In the genomic region with DNA sequence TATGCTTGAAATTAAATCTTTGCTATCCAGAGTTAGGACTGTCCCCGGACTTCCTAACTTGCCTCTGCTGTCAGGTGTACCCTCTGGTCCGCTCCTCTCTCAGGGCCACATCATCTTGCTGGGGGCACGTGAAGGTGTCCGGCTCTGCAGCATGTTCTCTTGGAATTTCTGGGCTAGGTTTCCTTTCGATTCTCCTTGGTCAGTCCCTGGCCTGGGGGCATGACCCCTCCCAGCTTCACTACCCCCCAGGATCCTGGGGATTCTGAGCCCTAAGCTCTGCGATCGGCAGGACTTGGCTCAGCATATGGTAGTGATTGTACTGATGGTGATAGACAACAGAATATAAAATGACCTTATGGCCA, we compare ENCODE assay signal across 8 cellular contexts. TPM values are rescaled to one million over a fixed set of nuclear protein-coding genes. Genes with fewer than 3 reads are reported as not detected.
DNase-seq lines count a peak whose midpoint lies in the region; ATAC-seq, FAIRE-seq and TF ChIP-seq lines count a peak whose summit lies in the region.

No MANE protein-coding gene starts in this region.

- H3K4me3 ChIP-seq in AG09309 (ENCODE audit: control insufficient read depth, low read depth, low read length) = peak overlapping the region; percentile 47

- H3K27me3 Mint-ChIP-seq in IgD-negative memory B cell = no peaks in the 10 kb centered on the region
- no peaks in the 10 kb centered on the region for H3K27me3 Mint-ChIP-seq in central memory CD8-positive, alpha-beta T cell
- H3K27me3 Mint-ChIP-seq in naive thymus-derived CD8-positive, alpha-beta T cell = no peaks in the 10 kb centered on the region

- DNase-seq in AG09309 (ENCODE audit: low read depth) = no peak
- DNase-seq in central memory CD8-positive, alpha-beta T cell (ENCODE audit: low spot score in 2 of 2) = no peak
- DNase-seq in naive thymus-derived CD8-positive, alpha-beta T cell = no peak
- no peak for DNase-seq in NCI-H1048 (lab: John Stamatoyannopoulos, UW)
- DNase-seq in urothelium cell line (ENCODE audit: low spot score) = no peak
- no peak for DNase-seq in dermis blood vessel endothelial cell
- no peak for DNase-seq in SHP77 treated with DMSO at 0.1 percent for 48 hours (lab: John Stamatoyannopoulos, UW)

- H3K27ac Mint-ChIP-seq in IgD-negative memory B cell = peak overlapping the region in 2 of 3 donors; percentile 92 to 96
- peak overlapping the region; percentile 78 for H3K27ac Mint-ChIP-seq in central memory CD8-positive, alpha-beta T cell (ENCODE audit: low read depth)
- peak overlapping the region; percentile 77 to 97 (median 95) for H3K27ac Mint-ChIP-seq in naive thymus-derived CD8-positive, alpha-beta T cell

- no peaks in the 10 kb centered on the region for H3K9me3 Mint-ChIP-seq in IgD-negative memory B cell
- H3K9me3 Mint-ChIP-seq in central memory CD8-positive, alpha-beta T cell = no peaks in the 10 kb centered on the region
- no peaks in the 10 kb centered on the region for H3K9me3 Mint-ChIP-seq in naive thymus-derived CD8-positive, alpha-beta T cell

- POLR2A ChIA-PET in naive thymus-derived CD8-positive, alpha-beta T cell (lab: Charles Lee) = interaction anchor here (0.5 to 1.6 kb wide), 6 partner anchors 9 to 643 kb away, joined by 3 to 10 read pairs (median 5); partner anchors contain the start of gene UBA2

- ATAC-seq in central memory CD8-positive, alpha-beta T cell (replicated peaks; ENCODE audit: extremely low read depth, poor library complexity, severe bottlenecking) = no peak
- no peak for ATAC-seq in naive thymus-derived CD8-positive, alpha-beta T cell

- TF ChIP-seq CTCF in AG09309 (IDR thresholded peaks at IDR 0.05; ENCODE audit: control insufficient read depth, insufficient read depth, low read depth, low read length, missing control alignments) = no peak

- H3K36me3 Mint-ChIP-seq in IgD-negative memory B cell = no peaks in the 10 kb centered on the region
- peaks cover 3% of the 10 kb centered on the region for H3K36me3 Mint-ChIP-seq in central memory CD8-positive, alpha-beta T cell (ENCODE audit: insufficient read depth)
- peaks cover 0 to 3% (median 0%) of the 10 kb centered on the region in 3 donors for H3K36me3 Mint-ChIP-seq in naive thymus-derived CD8-positive, alpha-beta T cell

- peaks cover 23% of the 10 kb centered on the region in 3 donors for H3K4me1 Mint-ChIP-seq in IgD-negative memory B cell
- peaks cover 24% of the 10 kb centered on the region for H3K4me1 Mint-ChIP-seq in central memory CD8-positive, alpha-beta T cell
- H3K4me1 Mint-ChIP-seq in naive thymus-derived CD8-positive, alpha-beta T cell = peaks cover 17 to 35% (median 32%) of the 10 kb centered on the region in 4 donors

- H3K4me3 Mint-ChIP-seq in IgD-negative memory B cell = peak overlapping the region; percentile 84 to 95 (median 94)
- H3K4me3 Mint-ChIP-seq in central memory CD8-positive, alpha-beta T cell = peak overlapping the region; percentile 87
- peak overlapping the region; percentile 82 to 96 (median 90) for H3K4me3 Mint-ChIP-seq in naive thymus-derived CD8-positive, alpha-beta T cell

- no peak for FAIRE-seq in urothelium cell line (lab: Jason Lieb, UNC)

RNA-seq across cellular contexts. Expression of gene GPI, which starts 5.1 kb away (rescaled TPM):
- polyA plus RNA-seq in IgD-negative memory B cell = 139 TPM
- 100 to 1,000 TPM; 107 to 114 TPM for total RNA-seq in naive thymus-derived CD8-positive, alpha-beta T cell
- 100 to 1,000 TPM; 126 to 179 (median 142) TPM for polyA plus RNA-seq in naive thymus-derived CD8-positive, alpha-beta T cell
- 128 and 344 TPM in 2 replicates for total RNA-seq in dermis blood vessel endothelial cell

RNA-seq across cellular contexts. Expression of gene PDCD2L, which starts 44.3 kb away (rescaled TPM):
- 18.6 TPM for polyA plus RNA-seq in IgD-negative memory B cell
- 10 to 100 TPM; 17.6 to 18.6 TPM for total RNA-seq in naive thymus-derived CD8-positive, alpha-beta T cell
- polyA plus RNA-seq in naive thymus-derived CD8-positive, alpha-beta T cell = 10 to 100 TPM; 13.8 to 25.9 (median 17.2) TPM
- 15.9 and 20.4 TPM in 2 replicates for total RNA-seq in dermis blood vessel endothelial cell
